In the genomic region with DNA sequence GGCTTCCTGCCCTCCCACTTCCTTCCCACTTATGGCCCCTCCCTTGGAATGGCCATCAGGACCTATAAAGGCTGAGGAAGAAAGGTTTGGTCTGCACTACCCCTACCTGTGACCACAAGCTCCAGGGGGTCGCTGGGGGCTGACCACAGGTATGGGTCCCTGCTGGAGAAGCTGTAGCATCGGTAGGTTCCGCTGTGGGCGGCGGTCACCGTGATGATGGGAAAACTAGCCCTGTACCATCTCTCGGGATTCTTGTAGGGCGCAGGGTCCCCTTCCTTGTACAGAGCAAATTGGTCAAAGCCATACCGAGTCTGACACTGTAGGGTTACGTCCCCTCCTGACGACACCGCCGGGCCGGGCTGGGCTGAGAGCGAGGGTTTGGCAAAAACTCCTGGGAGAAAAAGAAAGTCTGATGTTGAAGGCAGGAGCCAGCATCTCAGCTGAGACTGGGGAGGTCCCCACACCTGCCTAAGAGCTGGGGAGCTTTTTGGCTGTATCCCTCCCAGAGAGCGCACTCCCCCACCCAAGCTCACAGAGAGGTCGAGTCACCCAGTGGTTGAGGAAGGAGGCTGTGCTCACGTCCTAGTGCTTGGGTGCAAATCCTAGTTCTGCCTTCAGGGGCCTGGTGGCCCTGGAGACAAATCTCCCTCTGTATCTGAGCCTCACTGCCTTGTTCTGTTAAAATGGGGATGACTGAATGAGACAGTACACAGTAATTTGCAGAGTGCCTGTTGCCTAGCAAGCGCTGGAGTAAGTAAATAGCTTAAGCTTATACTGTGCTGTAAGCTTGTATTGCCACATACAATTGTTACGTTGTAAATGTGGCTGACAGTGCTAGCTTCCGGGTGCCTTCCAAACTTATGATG, we compare ENCODE assay signal across 1 cellular context.
TF ChIP-seq lines count a peak whose summit lies in the region.

No MANE protein-coding gene starts in this region.

TF ChIP-seq in K562, 482 proteins besides CTCF, POLR2A, EP300 and RAD21 (continued from another document and continues in another):
- TF ChIP-seq RREB1 (CRISPR knock-in tag; IDR thresholded peaks at IDR 0.05) (no peak), PCBP2 (IDR thresholded peaks at IDR 0.05; ENCODE audit: low read depth, low read length, poor library complexity, severe bottlenecking) (no peak), ZNF3 (CRISPR knock-in tag; IDR thresholded peaks at IDR 0.05) (no peak), CSDE1 (IDR thresholded peaks at IDR 0.05) (0 out of 4 replicates have a peak, but pooled peaks of 1 of the 2 experiments have one; percentile 51), ZNF583 (CRISPR knock-in tag; IDR thresholded peaks at IDR 0.05) (no peak), TEAD2 (tag; IDR thresholded peaks at IDR 0.05) (no peak), NR4A1 (CRISPR knock-in tag; IDR thresholded peaks at IDR 0.05) (0 out of 2 replicates have a peak, but pooled peaks have one; percentile 40), NR4A1 (tag; IDR thresholded peaks at IDR 0.05) (no peak), ZSCAN29 (IDR thresholded peaks at IDR 0.05) (no peak), HNRNPH1 (optimal IDR thresholded peaks at IDR 0.05; ENCODE audit: low read depth, low read length) (no peak), FOXA1 (IDR thresholded peaks at IDR 0.05; ENCODE audit: borderline replicate concordance) (no peak), ZFX (CRISPR knock-in tag; IDR thresholded peaks at IDR 0.05) (no peak), SRSF3 (IDR thresholded peaks at IDR 0.05; ENCODE audit: insufficient read depth, low read length) (no peak), NRF1 (conservative IDR thresholded peaks at IDR 0.05 in 1 of 2, IDR thresholded peaks at IDR 0.05 in 1 of 2) (no peak; a peak in 1 of 4 replicates), FOXM1 (IDR thresholded peaks at IDR 0.05; ENCODE audit: low read depth) (no peak), FOXM1 (CRISPR knock-in tag; IDR thresholded peaks at IDR 0.05; ENCODE audit: low read depth) (no peak), RBM15 (IDR thresholded peaks at IDR 0.05; ENCODE audit: insufficient read depth, low read length) (no peak), ZNF184 (CRISPR knock-in tag; IDR thresholded peaks at IDR 0.05) (no peak), SLC30A9 (CRISPR knock-in tag; IDR thresholded peaks at IDR 0.05) (no peak), PRDM10 (IDR thresholded peaks at IDR 0.05; ENCODE audit: partially characterized antibody) (no peak), ZNF436 (CRISPR knock-in tag; IDR thresholded peaks at IDR 0.05) (no peak), CC2D1A (IDR thresholded peaks at IDR 0.05) (no peak), BMI1 (IDR thresholded peaks at IDR 0.05; ENCODE audit: low read length) (no peak), ZNF280A (IDR thresholded peaks at IDR 0.05; ENCODE audit: low read depth, partially characterized antibody) (no peak), TAF7 (tag; IDR thresholded peaks at IDR 0.05) (no peak), PHF21A (IDR thresholded peaks at IDR 0.05; ENCODE audit: borderline replicate concordance, low read depth) (no peak), CGGBP1 (CRISPR knock-in tag; IDR thresholded peaks at IDR 0.05) (no peak), BRD9 (IDR thresholded peaks at IDR 0.05; ENCODE audit: low read depth, partially characterized antibody) (no peak), NR2F6 (CRISPR knock-in tag; IDR thresholded peaks at IDR 0.05) (no peak), RFX5 (IDR thresholded peaks at IDR 0.05; ENCODE audit: low read depth, low read length) (no peak), E4F1 (CRISPR knock-in tag; IDR thresholded peaks at IDR 0.05; ENCODE audit: borderline replicate concordance) (no peak), FUS (optimal IDR thresholded peaks at IDR 0.05; ENCODE audit: low read depth, low read length) (no peak), SMAD1 (IDR thresholded peaks at IDR 0.05; ENCODE audit: low read depth, low read length, partially characterized antibody) (peak; percentile 38), TFAM (CRISPR knock-in tag; conservative IDR thresholded peaks at IDR 0.05) (no peak), ZBTB26 (CRISPR knock-in tag; IDR thresholded peaks at IDR 0.05) (no peak), SMAD2 (IDR thresholded peaks at IDR 0.05; ENCODE audit: low read depth, low read length) (no peak), SIN3A (IDR thresholded peaks at IDR 0.05; ENCODE audit: borderline replicate concordance in 2 of 2, control insufficient read depth in 1 of 2, low read depth in 2 of 2, low read length in 2 of 2) (peak in 1 of 2 experiments; percentile 40; a peak in 1 of 4 replicates), GATAD2A (IDR thresholded peaks at IDR 0.05) (no peak)
- TF ChIP-seq, protein P1, sequence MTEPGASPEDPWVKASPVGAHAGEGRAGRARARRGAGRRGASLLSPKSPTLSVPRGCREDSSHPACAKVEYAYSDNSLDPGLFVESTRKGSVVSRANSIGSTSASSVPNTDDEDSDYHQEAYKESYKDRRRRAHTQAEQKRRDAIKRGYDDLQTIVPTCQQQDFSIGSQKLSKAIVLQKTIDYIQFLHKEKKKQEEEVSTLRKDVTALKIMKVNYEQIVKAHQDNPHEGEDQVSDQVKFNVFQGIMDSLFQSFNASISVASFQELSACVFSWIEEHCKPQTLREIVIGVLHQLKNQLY (CRISPR knock-in tag; conservative IDR thresholded peaks at IDR 0.05): no peak
- TF ChIP-seq, protein P2, sequence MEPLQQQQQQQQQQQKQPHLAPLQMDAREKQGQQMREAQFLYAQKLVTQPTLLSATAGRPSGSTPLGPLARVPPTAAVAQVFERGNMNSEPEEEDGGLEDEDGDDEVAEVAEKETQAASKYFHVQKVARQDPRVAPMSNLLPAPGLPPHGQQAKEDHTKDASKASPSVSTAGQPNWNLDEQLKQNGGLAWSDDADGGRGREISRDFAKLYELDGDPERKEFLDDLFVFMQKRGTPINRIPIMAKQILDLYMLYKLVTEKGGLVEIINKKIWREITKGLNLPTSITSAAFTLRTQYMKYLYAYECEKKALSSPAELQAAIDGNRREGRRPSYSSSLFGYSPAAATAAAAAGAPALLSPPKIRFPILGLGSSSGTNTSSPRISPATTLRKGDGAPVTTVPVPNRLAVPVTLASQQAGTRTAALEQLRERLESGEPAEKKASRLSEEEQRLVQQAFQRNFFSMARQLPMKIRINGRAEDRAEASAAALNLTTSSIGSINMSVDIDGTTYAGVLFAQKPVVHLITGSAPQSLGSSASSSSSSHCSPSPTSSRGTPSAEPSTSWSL (CRISPR knock-in tag; IDR thresholded peaks at IDR 0.05; ENCODE audit: borderline replicate concordance): no peak
